ENCODE assay signal across 9 cellular contexts in genomic region chr1:112544011-112544688, GRCh38. TPM values are rescaled to one million over a fixed set of nuclear protein-coding genes. Genes with fewer than 3 reads are reported as not detected.
A peak's percentile ranks its signal among the peaks of the same experiment; 100 is the strongest.
DNase-seq lines count a peak whose midpoint lies in the region; ATAC-seq, FAIRE-seq and TF ChIP-seq lines count a peak whose summit lies in the region.
"Had no signal": no experiment of that assay in that cellular context is flagged by ENCODE, and none has a peak within 500 bp of the region (broad histone marks: within the 10 kb centered on the region; RNA-seq: fewer than 3 reads in every experiment).

No MANE protein-coding gene starts in this region.

- H3K9me3 ChIP-seq in breast epithelium (no peaks in the 10 kb centered on the region), kidney (ENCODE audit: control insufficient read depth in 1 of 2, low read length in 2 of 2) (no peaks in the 10 kb centered on the region)

- H3K27me3 ChIP-seq in breast epithelium: no peaks in the 10 kb centered on the region

- intact Hi-C loops in MCF 10A (cut with micrococcal nuclease): no loop called here
- intact Hi-C loops in breast epithelium (cut with DNase I; ENCODE audit: low total_unique reads): no loop called here
- intact Hi-C loops in kidney (cut with DNase I): no loop called here

- peaks cover 16% of the 10 kb centered on the region for H3K4me1 Mint-ChIP-seq in MCF 10A (ENCODE audit: insufficient read depth, unreplicated experiment)

- no peak for TF ChIP-seq POLR2A in breast epithelium (IDR thresholded peaks at IDR 0.05)

- ATAC-seq in HG03565 (IDR thresholded peaks at IDR 0.05; ENCODE audit: unreplicated experiment): no peak
- no peak for ATAC-seq in HG02678 (IDR thresholded peaks at IDR 0.05; ENCODE audit: unreplicated experiment)

- H3K27ac Mint-ChIP-seq in MCF 10A (ENCODE audit: low read depth, unreplicated experiment): peak overlapping the region; percentile 13

- H3K27me3 Mint-ChIP-seq in MCF 10A (ENCODE audit: insufficient read depth, unreplicated experiment): no peaks in the 10 kb centered on the region

- TSS peak; percentile 99 for BruUV-seq in MCF 10A (replicated peaks; lab: Mats Ljungman, UMichigan)

- H3K9ac ChIP-seq in kidney (ENCODE audit: low read length in 2 of 2): no peak overlapping the region

- H3K4me1 ChIP-seq in breast epithelium (no peaks in the 10 kb centered on the region), kidney (ENCODE audit: control insufficient read depth in 1 of 2, insufficient read depth in 1 of 2, low read depth in 1 of 2, low read length in 2 of 2) (no peaks in the 10 kb centered on the region)

- TF ChIP-seq CTCF in MCF 10A (IDR thresholded peaks at IDR 0.05; ENCODE audit: unreplicated experiment): no peak
- TF ChIP-seq CTCF in breast epithelium (IDR thresholded peaks at IDR 0.05): no peak
- TF ChIP-seq CTCF in astrocyte of the cerebellum (IDR thresholded peaks at IDR 0.05; ENCODE audit: low read depth, low read length, missing control alignments): no peak
- TF ChIP-seq CTCF in kidney (IDR thresholded peaks at IDR 0.05; ENCODE audit: borderline replicate concordance, extremely low read depth, insufficient read depth): no peak
- no peak for TF ChIP-seq CTCF in GM10266 (IDR thresholded peaks at IDR 0.05; ENCODE audit: control insufficient read depth, insufficient read depth, low read depth, missing control alignments)

- H3K36me3 Mint-ChIP-seq in MCF 10A (ENCODE audit: insufficient read depth, unreplicated experiment): peaks cover 38% of the 10 kb centered on the region

- no peaks in the 10 kb centered on the region for H3K36me3 ChIP-seq in breast epithelium
- H3K36me3 ChIP-seq in kidney (ENCODE audit: control insufficient read depth in 1 of 2, insufficient read depth in 2 of 2, low read length in 2 of 2): peaks cover 0 to 6% of the 10 kb centered on the region in 2 donors

- H3K9me3 Mint-ChIP-seq in MCF 10A (ENCODE audit: unreplicated experiment): no peaks in the 10 kb centered on the region

- H3K27ac ChIP-seq in breast epithelium (no peak overlapping the region), kidney (ENCODE audit: low read depth in 2 of 2, low read length in 2 of 2) (no peak overlapping the region)
- H3K27ac ChIP-seq: HL-60 had no signal

- FAIRE-seq in kidney (lab: Jason Lieb, UNC) (peak; percentile 61), urothelium cell line (lab: Jason Lieb, UNC) (no peak)

- CTCF ChIA-PET in MCF 10A (lab: Yijun Ruan, JAX): interaction anchor here (0.9 to 1.3 kb wide), 2 partner anchors 39 to 70 kb away, joined by 3 to 7 read pairs; no protein-coding TSS in a partner anchor

- DNase-seq in MCF 10A (ENCODE audit: unreplicated experiment) (peak; percentile 82), breast epithelium (ENCODE audit: low spot score in 2 of 2) (no peak), astrocyte of the cerebellum (ENCODE audit: low read depth) (peak; percentile 81), kidney (no peak), urothelium cell line (ENCODE audit: low spot score) (peak; percentile 80), GM10266 (ENCODE audit: extremely low spot score) (no peak)

- H3K4me3 ChIP-seq in breast epithelium (no peak overlapping the region), astrocyte of the cerebellum (ENCODE audit: low read depth, low read length) (no peak overlapping the region), kidney (ENCODE audit: low read length in 2 of 2) (no peak overlapping the region)

- POLR2A ChIA-PET in MCF 10A (lab: Yijun Ruan, JAX): interaction anchor here (0.6 to 2.6 kb wide), 15 partner anchors 10 to 161 kb away, joined by 3 to 11 read pairs (median 4); partner anchors contain the start of genes CAPZA1 and ST7L

- H3K4me3 Mint-ChIP-seq in MCF 10A (ENCODE audit: unreplicated experiment): no peak overlapping the region

- in situ Hi-C loops in astrocyte of the cerebellum (cut with HindIII; ENCODE audit: low sequenced_read_pairs): loop anchor here (5.0 kb wide), 2 partner anchors 48 to 62 kb away; no protein-coding TSS in a partner anchor

RNA-seq across cellular contexts. Expression of gene WNT2B, which starts 35.4 kb away (rescaled TPM):
- total RNA-seq in MCF 10A (2022) (0.75 and 1.7 TPM in 2 replicates), breast epithelium (1 to 10 TPM; 2.9 to 6.1 (median 6.0) TPM), kidney (4.7 TPM)
- polyA plus RNA-seq in kidney (ENCODE audit: insufficient read depth, low read depth, low replicate concordance): 0.75 TPM

Comparison
In these comparisons a context has a peak if more than half of its experiments do, and no peak if none do; other contexts are left out.
1. DNase-seq: peak in MCF 10A (single experiment), astrocyte of the cerebellum (single experiment) and urothelium cell line (single experiment); none in breast epithelium (0 of 2), kidney (single experiment) and GM10266 (single experiment).